ENCODE assay signal across 9 cellular contexts in the genomic region with DNA sequence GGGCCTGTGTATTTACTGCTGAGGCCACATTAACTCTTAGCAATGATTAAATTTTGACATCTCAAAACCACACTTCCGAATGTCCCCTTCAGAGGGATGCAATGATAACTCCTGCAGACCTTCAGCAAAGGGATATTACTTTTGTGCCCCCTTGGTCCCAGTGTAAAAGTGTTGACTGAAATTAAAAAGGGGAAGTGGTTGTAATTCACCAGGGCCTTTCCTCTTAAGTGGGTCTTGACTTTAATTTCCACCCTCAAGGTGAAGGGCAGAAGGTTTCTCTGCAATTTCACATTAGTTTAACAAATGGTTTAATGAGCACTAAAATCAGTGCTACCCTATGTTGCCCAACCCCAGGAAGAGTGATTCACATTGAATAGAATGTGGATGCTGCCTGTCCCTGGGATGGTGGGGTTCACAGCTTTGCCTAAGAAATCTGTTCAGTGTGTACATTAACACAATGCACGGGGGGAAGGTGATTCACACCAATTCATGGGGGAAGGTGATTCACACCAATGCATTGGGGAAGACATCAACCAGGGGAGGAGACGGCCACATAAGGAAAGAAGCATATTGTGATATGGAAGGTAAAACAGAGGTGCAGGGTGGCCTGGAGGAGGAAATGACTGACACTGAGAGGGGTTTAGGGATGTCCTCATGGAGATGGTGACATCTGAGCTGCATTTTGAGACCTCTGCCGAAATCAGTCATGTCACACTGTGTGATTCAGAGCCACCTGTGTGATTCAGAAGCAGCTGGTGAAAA. TPM values are rescaled to one million over a fixed set of nuclear protein-coding genes. Genes with fewer than 3 reads are reported as not detected.
A peak's percentile ranks its signal among the peaks of the same experiment; 100 is the strongest.
DNase-seq lines count a peak whose midpoint lies in the region; ATAC-seq, FAIRE-seq and TF ChIP-seq lines count a peak whose summit lies in the region.
"Had no signal": no experiment of that assay in that cellular context is flagged by ENCODE, and none has a peak within 500 bp of the region (broad histone marks: within the 10 kb centered on the region; RNA-seq: fewer than 3 reads in every experiment).

No MANE protein-coding gene starts in this region.

- no peaks in the 10 kb centered on the region for H3K9me3 ChIP-seq in A549
- peaks cover 0 to 10% (median 0%) of the 10 kb centered on the region in 3 donors for H3K9me3 ChIP-seq in adrenal gland (replicated peaks in 1 of 3)
- peaks cover 0 to 21% (median 13%) of the 10 kb centered on the region in 11 donors for H3K9me3 ChIP-seq in heart right ventricle

- peak; percentile 93 for FAIRE-seq in A549 (lab: Jason Lieb, UNC)

- peak in 1 of 2 experiments; percentile 33; a peak in 4 of 5 replicates for TF ChIP-seq RAD21 in A549 (conservative IDR thresholded peaks at IDR 0.05 in 1 of 2, IDR thresholded peaks at IDR 0.05 in 1 of 2)

- ATAC-seq in A549 (peak; percentile 64 to 72), GM21529 (IDR thresholded peaks at IDR 0.05; ENCODE audit: unreplicated experiment) (peak; percentile 75), heart right ventricle (no peak)

- TF ChIP-seq POLR2A in A549 (IDR thresholded peaks at IDR 0.05; ENCODE audit: low read length) (peak; percentile 47), lower leg skin (IDR thresholded peaks at IDR 0.05) (no peak), adrenal gland (IDR thresholded peaks at IDR 0.05) (no peak)

- H3K4me3 ChIP-seq in A549 (peak overlapping the region; percentile 19; the same call in 2 of the 3 replicates), lower leg skin (ENCODE audit: low read depth, poor library complexity, severe bottlenecking) (no peak overlapping the region), adrenal gland (no peak overlapping the region), heart right ventricle (no peak overlapping the region)

- peak; percentile 76 to 91; a peak in 3 of 5 replicates for TF ChIP-seq EP300 in A549 (IDR thresholded peaks at IDR 0.05)

- intact Hi-C loops in lower leg skin (cut with DNase I; ENCODE audit: low total_unique reads) (no loop called here), adrenal gland (cut with DNase I) (no loop called here), heart right ventricle (cut with DNase I) (no loop called here)

- H3K27me3 ChIP-seq in adrenal gland: no peaks in the 10 kb centered on the region
- no peaks in the 10 kb centered on the region for H3K27me3 ChIP-seq in heart right ventricle

- POLR2A ChIA-PET in A549 (lab: Yijun Ruan, JAX): interaction anchor here (0.7 to 3.1 kb wide), 19 partner anchors 9 to 218 kb away, joined by 3 to 62 read pairs (median 7); a partner anchor contains a TSS

- DNase-seq in A549 (ENCODE audit: low read depth in 1 of 2, low spot score in 1 of 2) (peak in 1 of 2 experiments; percentile 93), NCI-H226 (peak; percentile 94), fibroblast of gingiva (ENCODE audit: low read depth) (peak; percentile 62), lower leg skin (ENCODE audit: low spot score in 2 of 2) (no peak), adrenal gland (no peak), heart right ventricle (no peak)
- no peak for DNase-seq in stimulated activated CD4-positive, alpha-beta T cell treated with anti-CD3 and anti-CD28 coated beads, Interleukin-4, amount 100 ng/mL, for 4 hours
- DNase-seq: CD4-positive, CD25-positive, alpha-beta regulatory T cell had no signal

- H3K36me3 ChIP-seq in adrenal gland (replicated peaks in 1 of 2): no peaks in the 10 kb centered on the region
- no peaks in the 10 kb centered on the region for H3K36me3 ChIP-seq in heart right ventricle

- H3K4me1 ChIP-seq in A549: peaks cover 95% of the 10 kb centered on the region
- H3K4me1 ChIP-seq in adrenal gland (replicated peaks in 1 of 2): peaks cover 15 to 23% of the 10 kb centered on the region in 2 donors
- H3K4me1 ChIP-seq in heart right ventricle: peaks cover 0 to 40% (median 12%) of the 10 kb centered on the region in 9 donors

- H3K4me2 ChIP-seq in A549: peak overlapping the region; percentile 83

- 0% methylated on average over 4 of the region's 4 CpGs for WGBS in A549 (ENCODE audit: missing lambda C conversion rate)
- 74 to 81% methylated on average over 4 of the region's 4 CpGs for WGBS in lower leg skin, 2 donors
- WGBS in adrenal gland, 4 donors: 58 to 71% (median 66%) methylated on average over 4 of the region's 4 CpGs
- WGBS in heart right ventricle, 2 donors: 88 to 89% methylated on average over 4 of the region's 4 CpGs

- H3K27ac ChIP-seq in A549: peak overlapping the region; percentile 99
- H3K27ac ChIP-seq in adrenal gland: peak overlapping the region in 2 of 5 donors; percentile 49 to 72
- H3K27ac ChIP-seq in heart right ventricle: peak overlapping the region in 1 of 10 donors; percentile 53

- no peak for TF ChIP-seq CTCF in A549 (IDR thresholded peaks at IDR 0.05)
- no peak for TF ChIP-seq CTCF in lower leg skin (IDR thresholded peaks at IDR 0.05)
- no peak for TF ChIP-seq CTCF in adrenal gland (IDR thresholded peaks at IDR 0.05)
- no peak for TF ChIP-seq CTCF in heart right ventricle (IDR thresholded peaks at IDR 0.05)

- CTCF ChIA-PET in A549 (lab: Yijun Ruan, JAX): interaction anchor here (0.6 to 2.4 kb wide), 11 partner anchors 9 to 218 kb away, joined by 3 to 16 read pairs (median 5); a partner anchor contains a TSS

TF ChIP-seq in A549, 52 proteins besides CTCF, POLR2A, EP300 and RAD21 (continues in another document):
- TF ChIP-seq CEBPB (IDR thresholded peaks at IDR 0.05) (peak; percentile 93 to 98), FOSL2 (IDR thresholded peaks at IDR 0.05) (peak; percentile 94), FOSL2 (CRISPR knock-in tag; IDR thresholded peaks at IDR 0.05) (peak; percentile 98), JUNB (IDR thresholded peaks at IDR 0.05) (peak; percentile 93), JUN (IDR thresholded peaks at IDR 0.05) (peak; percentile 93 to 94), PHF8 (IDR thresholded peaks at IDR 0.05; ENCODE audit: borderline replicate concordance, low read depth) (no peak), TP53 (CRISPR knock-in tag; IDR thresholded peaks at IDR 0.05) (no peak; the same call in 1 of the 2 replicates), RNF2 (IDR thresholded peaks at IDR 0.05; ENCODE audit: borderline replicate concordance, low read depth) (no peak), MAZ (IDR thresholded peaks at IDR 0.05; ENCODE audit: borderline replicate concordance, low read depth, low read length) (no peak), FOXS1 (CRISPR knock-in tag; IDR thresholded peaks at IDR 0.05) (no peak), HOXA7 (CRISPR knock-in tag; IDR thresholded peaks at IDR 0.05) (peak; percentile 58; the same call in 1 of the 2 replicates), POLR2AphosphoS2 (conservative IDR thresholded peaks at IDR 0.05; ENCODE audit: low read length) (no peak), RFX5 (IDR thresholded peaks at IDR 0.05) (no peak), EHF (CRISPR knock-in tag; IDR thresholded peaks at IDR 0.05) (peak; percentile 83; the same call in 1 of the 2 replicates), MAFK (IDR thresholded peaks at IDR 0.05; ENCODE audit: partially characterized antibody) (peak; percentile 45), FOSB (CRISPR knock-in tag; IDR thresholded peaks at IDR 0.05) (no peak; the same call in 1 of the 2 replicates), HOXB13 (CRISPR knock-in tag; IDR thresholded peaks at IDR 0.05; ENCODE audit: low read depth) (peak; percentile 73; the same call in 1 of the 2 replicates)
- TF ChIP-seq, protein P1, sequence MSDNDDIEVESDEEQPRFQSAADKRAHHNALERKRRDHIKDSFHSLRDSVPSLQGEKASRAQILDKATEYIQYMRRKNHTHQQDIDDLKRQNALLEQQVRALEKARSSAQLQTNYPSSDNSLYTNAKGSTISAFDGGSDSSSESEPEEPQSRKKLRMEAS (IDR thresholded peaks at IDR 0.05): peak; percentile 89
- TF ChIP-seq, protein P2, sequence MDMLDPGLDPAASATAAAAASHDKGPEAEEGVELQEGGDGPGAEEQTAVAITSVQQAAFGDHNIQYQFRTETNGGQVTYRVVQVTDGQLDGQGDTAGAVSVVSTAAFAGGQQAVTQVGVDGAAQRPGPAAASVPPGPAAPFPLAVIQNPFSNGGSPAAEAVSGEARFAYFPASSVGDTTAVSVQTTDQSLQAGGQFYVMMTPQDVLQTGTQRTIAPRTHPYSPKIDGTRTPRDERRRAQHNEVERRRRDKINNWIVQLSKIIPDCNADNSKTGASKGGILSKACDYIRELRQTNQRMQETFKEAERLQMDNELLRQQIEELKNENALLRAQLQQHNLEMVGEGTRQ (IDR thresholded peaks at IDR 0.05): no peak
- TF ChIP-seq, protein P3, sequence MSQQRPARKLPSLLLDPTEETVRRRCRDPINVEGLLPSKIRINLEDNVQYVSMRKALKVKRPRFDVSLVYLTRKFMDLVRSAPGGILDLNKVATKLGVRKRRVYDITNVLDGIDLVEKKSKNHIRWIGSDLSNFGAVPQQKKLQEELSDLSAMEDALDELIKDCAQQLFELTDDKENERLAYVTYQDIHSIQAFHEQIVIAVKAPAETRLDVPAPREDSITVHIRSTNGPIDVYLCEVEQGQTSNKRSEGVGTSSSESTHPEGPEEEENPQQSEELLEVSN (IDR thresholded peaks at IDR 0.05; ENCODE audit: borderline replicate concordance, low read depth): 0 out of 2 replicates have a peak, but pooled peaks have one; percentile 34

RNA-seq across cellular contexts. Expression of a gene that starts 19.4 kb away (rescaled TPM):
- polyA plus RNA-seq in A549 (2011; rRNA removed) (134 and 137 TPM in 2 replicates), A549 (2017; fragmentation: RNase III; extraction: RNeasy Plus Mini Kit Qiagen cat#74134 plus additional on column Dnase treatment) (107 to 122 TPM (median 107 TPM) in 3 replicates), adrenal gland (10 to 100 TPM; 21.0 to 36.5 (median 36.4) TPM), heart right ventricle (10 to 100 TPM in 1 of 2 donors, 1 to 10 TPM in 1; 6.7 to 14.3 TPM)
- 80.9 and 113 TPM in 2 replicates for polyA plus RNA-seq in A549 (2012; cell fraction: cytosol; rRNA removed)
- 217 and 283 TPM in 2 replicates for polyA plus RNA-seq in A549 (2012; cell fraction: nucleus; rRNA removed)
- polyA minus RNA-seq in A549 (2011; rRNA and poly(A)+ RNA removed): 438 and 510 TPM in 2 replicates
- total RNA-seq in lower leg skin (10 to 100 TPM; 19.5 to 33.9 (median 25.5) TPM), adrenal gland (100 to 1,000 TPM in 6 of 8 donors, 10 to 100 TPM in 2; 75.8 to 188 (median 129) TPM), heart right ventricle (10 to 100 TPM; 29.9 to 74.2 (median 35.6) TPM)
- polyA plus RNA-seq: CD4-positive, CD25-positive, alpha-beta regulatory T cell had no signal

Comparison
In these comparisons a context has a peak if more than half of its experiments do, and no peak if none do; other contexts are left out.
1. ATAC-seq: peak in A549 (2 of 2) and GM21529 (single experiment); none in heart right ventricle (0 of 8).
2. DNase-seq: peak in NCI-H226 (single experiment) and fibroblast of gingiva (single experiment); none in lower leg skin (0 of 2), adrenal gland (0 of 7), stimulated activated CD4-positive, alpha-beta T cell treated with anti-CD3 and anti-CD28 coated beads, Interleukin-4, amount 100 ng/mL, for 4 hours (0 of 2) and heart right ventricle (0 of 2).